Comparison of ENCODE assay signal across 8 cellular contexts in genomic region chr4:2281575-2282343, GRCh38. TPM values are rescaled to one million over a fixed set of nuclear protein-coding genes. Genes with fewer than 3 reads are reported as not detected.
A peak's percentile ranks its signal among the peaks of the same experiment; 100 is the strongest.
DNase-seq lines count a peak whose midpoint lies in the region; ATAC-seq, FAIRE-seq and TF ChIP-seq lines count a peak whose summit lies in the region.

No MANE protein-coding gene starts in this region.

- FAIRE-seq in GM12892 (lab: Jason Lieb, UNC): peak; percentile 92

- H2AFZ ChIP-seq in PC-3 (ENCODE audit: low read length): no peak overlapping the region

- no peak for DNase-seq in GM12892 (ENCODE audit: insufficient read length)
- peak; percentile 73 for DNase-seq in UCSD-AML1 (lab: John Stamatoyannopoulos, UW; ENCODE audit: unreplicated experiment)
- DNase-seq in effector memory CD4-positive, alpha-beta T cell: peak; percentile 81 to 88 (median 87)
- DNase-seq in stimulated activated CD8-positive, alpha-beta memory T cell treated with anti-CD3 and anti-CD28 coated beads, Interleukin-15, amount 100 ng/mL, for 4 hours (ENCODE audit: low read depth in 2 of 2): peak; percentile 48 to 58
- no peak for DNase-seq in RWPE1 (ENCODE audit: low spot score)
- no peak for DNase-seq in PC-3
- DNase-seq in mesendoderm: no peak

- no peaks in the 10 kb centered on the region for H3K36me3 ChIP-seq in effector memory CD4-positive, alpha-beta T cell (ENCODE audit: control insufficient read depth, insufficient read depth, low read length)
- H3K36me3 ChIP-seq in PC-3 (ENCODE audit: low read depth, low read length): no peaks in the 10 kb centered on the region
- H3K36me3 ChIP-seq in mesendoderm (ENCODE audit: control insufficient read depth, insufficient read depth, low read length): no peaks in the 10 kb centered on the region

- POLR2A ChIA-PET in RWPE1 (lab: Yijun Ruan, JAX; ENCODE audit: low non-redundant PET) (no interaction called here), PC-3 (lab: Charles Lee; ENCODE audit: unreplicated experiment) (no interaction called here)

- H3K79me1 ChIP-seq in mesendoderm (ENCODE audit: low read length): no peaks in the 10 kb centered on the region

- H3K4me3 ChIP-seq in effector memory CD4-positive, alpha-beta T cell (ENCODE audit: insufficient read depth, low read depth, low read length, poor library complexity, severe bottlenecking): no peak overlapping the region
- H3K4me3 ChIP-seq in PC-3 (ENCODE audit: low read length): no peak overlapping the region
- H3K4me3 ChIP-seq in mesendoderm (ENCODE audit: low read length): no peak overlapping the region

- H3K9me3 ChIP-seq in effector memory CD4-positive, alpha-beta T cell (ENCODE audit: control insufficient read depth, low read length): no peaks in the 10 kb centered on the region
- no peaks in the 10 kb centered on the region for H3K9me3 ChIP-seq in PC-3 (ENCODE audit: low read length)

- peak overlapping the region; percentile 78 for H3K27ac ChIP-seq in effector memory CD4-positive, alpha-beta T cell (ENCODE audit: insufficient read depth, low read length, poor library complexity, severe bottlenecking)
- H3K27ac ChIP-seq in RWPE1 (no peak overlapping the region), PC-3 (ENCODE audit: low read length) (no peak overlapping the region), mesendoderm (ENCODE audit: low read depth, low read length) (no peak overlapping the region)

- no peak overlapping the region for H4K8ac ChIP-seq in mesendoderm (ENCODE audit: low read depth, low read length)

- no peak overlapping the region for H2BK15ac ChIP-seq in mesendoderm (replicated peaks; ENCODE audit: low read depth)

- H3K4me2 ChIP-seq in PC-3 (ENCODE audit: low read length) (no peak overlapping the region), mesendoderm (ENCODE audit: low read length) (no peak overlapping the region)

- BruUV-seq in PC-3 (replicated peaks; lab: Mats Ljungman, UMichigan): no TSS peak

- no peak overlapping the region for H2BK120ac ChIP-seq in mesendoderm (ENCODE audit: low read depth, low read length)

- H3F3A ChIP-seq in PC-3 (ENCODE audit: low read length, unreplicated experiment): no peaks in the 10 kb centered on the region

- no peak overlapping the region for H2AK5ac ChIP-seq in mesendoderm (ENCODE audit: low read length)

- no peak overlapping the region for H2BK5ac ChIP-seq in mesendoderm (ENCODE audit: low read length)

- no peak overlapping the region for H4K5ac ChIP-seq in mesendoderm (ENCODE audit: low read length)

- no peak overlapping the region for H3K56ac ChIP-seq in mesendoderm (ENCODE audit: low read length)

- H3K18ac ChIP-seq in mesendoderm (ENCODE audit: low read length): no peak overlapping the region

- H3K4me1 ChIP-seq in effector memory CD4-positive, alpha-beta T cell (ENCODE audit: control insufficient read depth, insufficient read depth, low read length, poor library complexity, severe bottlenecking): peaks cover 27% of the 10 kb centered on the region
- H3K4me1 ChIP-seq in PC-3 (ENCODE audit: insufficient read depth, low read length) (peaks cover 11% of the 10 kb centered on the region), mesendoderm (ENCODE audit: control insufficient read depth, low read depth, low read length) (no peaks in the 10 kb centered on the region)

- H3K79me2 ChIP-seq in PC-3 (ENCODE audit: low read length) (no peaks in the 10 kb centered on the region), mesendoderm (ENCODE audit: control insufficient read depth, insufficient read depth, low read length) (no peaks in the 10 kb centered on the region)

- TF ChIP-seq POLR2A in GM12892 (IDR thresholded peaks at IDR 0.05; ENCODE audit: low read depth, low read length): no peak

- no CpG with 5 or more reads among the region's 10 CpGs for WGBS in mesendoderm (ENCODE audit: extremely low coverage, insufficient coverage, low lambda C conversion rate)

- no peaks in the 10 kb centered on the region for H3K9me2 ChIP-seq in PC-3 (replicated peaks; ENCODE audit: low read length)

- CTCF ChIA-PET in RWPE1 (lab: Yijun Ruan, JAX): no interaction called here
- CTCF ChIA-PET in PC-3 (lab: Charles Lee): no interaction called here

- H4K20me1 ChIP-seq in PC-3 (ENCODE audit: low read length): no peaks in the 10 kb centered on the region

- no peak overlapping the region for H3K23ac ChIP-seq in mesendoderm (ENCODE audit: low read length)

- intact Hi-C loops in PC-3 (cut with micrococcal nuclease): no loop called here

- H3K4ac ChIP-seq in mesendoderm (ENCODE audit: low read depth, low read length): no peak overlapping the region

- no peak for TF ChIP-seq CTCF in RWPE1 (conservative IDR thresholded peaks at IDR 0.05; ENCODE audit: low read depth)
- no peak; the same call in 1 of the 2 replicates for TF ChIP-seq CTCF in PC-3 (conservative IDR thresholded peaks at IDR 0.05; ENCODE audit: low read depth, low read length)

- H3K27me3 ChIP-seq in effector memory CD4-positive, alpha-beta T cell (replicated peaks; ENCODE audit: control insufficient read depth, insufficient read depth, low read length, poor library complexity, severe bottlenecking): no peaks in the 10 kb centered on the region
- H3K27me3 ChIP-seq in PC-3 (ENCODE audit: low read length) (no peaks in the 10 kb centered on the region), mesendoderm (ENCODE audit: insufficient read depth, low read length, poor library complexity) (no peaks in the 10 kb centered on the region)

- H3K9ac ChIP-seq in PC-3 (ENCODE audit: low read length) (no peak overlapping the region), mesendoderm (ENCODE audit: low read length) (no peak overlapping the region)

- ATAC-seq in HG02870 (IDR thresholded peaks at IDR 0.05; ENCODE audit: unreplicated experiment) (peak; percentile 53), PC-3 (no peak)

RNA-seq across cellular contexts. Expression of gene MXD4, which starts 19.9 kb away (rescaled TPM):
- polyA plus RNA-seq in GM12892 (2012; ENCODE audit: missing spikeins): 5.0 TPM
- 18.9 and 27.6 TPM in 2 replicates for total RNA-seq in PC-3 (2014; rRNA removed)
- 10.1 TPM for polyA plus RNA-seq in mesendoderm (2013, experiment 1 of 2)
- 10.8 TPM for polyA plus RNA-seq in mesendoderm (2013, experiment 2 of 2)

RNA-seq across cellular contexts. Expression of gene HAUS3, which starts 39.8 kb away (rescaled TPM):
- 14.5 TPM for polyA plus RNA-seq in GM12892 (2012; ENCODE audit: missing spikeins)
- 6.2 and 9.5 TPM in 2 replicates for total RNA-seq in PC-3 (2014; rRNA removed)
- 15.8 TPM for polyA plus RNA-seq in mesendoderm (2013, experiment 1 of 2)
- 15.6 TPM for polyA plus RNA-seq in mesendoderm (2013, experiment 2 of 2)

RNA-seq across cellular contexts. Expression of gene POLN, which starts 39.8 kb away (rescaled TPM):
- 1.5 TPM for polyA plus RNA-seq in GM12892 (2012; ENCODE audit: missing spikeins)
- 0.26 and 1.5 TPM in 2 replicates for total RNA-seq in PC-3 (2014; rRNA removed)
- polyA plus RNA-seq in mesendoderm (2013, experiment 1 of 2): 1.3 TPM
- polyA plus RNA-seq in mesendoderm (2013, experiment 2 of 2): 1.3 TPM

Comparison
In these comparisons a context has a peak if more than half of its experiments do, and no peak if none do; other contexts are left out.
1. DNase-seq: peak in UCSD-AML1 (single experiment), effector memory CD4-positive, alpha-beta T cell (3 of 3) and stimulated activated CD8-positive, alpha-beta memory T cell treated with anti-CD3 and anti-CD28 coated beads, Interleukin-15, amount 100 ng/mL, for 4 hours (2 of 2); none in GM12892 (single experiment), RWPE1 (single experiment), PC-3 (single experiment) and mesendoderm (single experiment).